8 cellular contexts compared by ENCODE assay signal in the genomic region with DNA sequence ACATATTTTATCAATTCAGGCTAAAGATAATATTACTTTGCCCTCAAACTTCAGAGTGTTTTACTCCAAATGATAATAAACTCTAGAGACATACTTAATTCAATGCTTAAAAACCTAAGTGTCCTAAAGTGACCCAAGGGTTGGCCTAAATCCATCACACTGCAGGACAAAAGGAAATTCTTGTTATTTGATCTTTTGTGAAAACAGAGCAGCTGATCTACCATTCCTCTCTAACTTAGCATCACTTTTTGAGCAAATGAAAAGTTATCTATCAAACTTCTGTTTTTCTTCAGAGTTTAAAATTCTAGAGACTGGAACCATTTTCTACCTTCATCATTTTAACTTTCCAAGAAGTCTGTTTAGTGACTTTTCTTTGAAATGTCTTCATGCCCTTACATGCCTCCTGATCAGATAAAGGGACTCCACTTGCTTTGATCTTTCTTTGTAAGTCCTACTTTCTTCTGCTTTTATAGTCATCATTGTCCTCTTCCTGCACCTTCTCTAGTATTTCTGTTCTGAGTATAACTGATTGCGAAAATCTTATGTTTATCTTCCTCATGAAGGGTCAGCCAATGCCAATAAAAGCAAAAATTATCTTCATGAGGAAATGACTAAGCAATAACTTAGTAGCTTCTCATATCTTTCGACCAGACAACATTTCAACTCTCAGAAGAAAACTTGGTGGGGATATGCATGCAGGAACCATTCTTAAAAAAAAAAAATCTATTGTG.
A peak's percentile ranks its signal among the peaks of the same experiment; 100 is the strongest.
DNase-seq lines count a peak whose midpoint lies in the region; ATAC-seq and TF ChIP-seq lines count a peak whose summit lies in the region.

No MANE protein-coding gene starts in this region.

- H3K36me3 ChIP-seq in liver (ENCODE audit: control insufficient read depth in 4 of 4, insufficient read depth in 3 of 4, low read depth in 1 of 4, low read length in 3 of 4) (no peaks in the 10 kb centered on the region), MG63 (no peaks in the 10 kb centered on the region)

- H3K4me3 ChIP-seq in astrocyte of the cerebellum (ENCODE audit: low read depth, low read length) (no peak overlapping the region), liver (ENCODE audit: low read depth in 1 of 3, low read length in 3 of 3) (no peak overlapping the region), MG63 (no peak overlapping the region)

- 8% methylated on average over 2 of the region's 2 CpGs for WGBS in liver

- TF ChIP-seq CTCF in astrocyte of the cerebellum (IDR thresholded peaks at IDR 0.05; ENCODE audit: low read depth, low read length, missing control alignments) = no peak
- TF ChIP-seq CTCF in liver (IDR thresholded peaks at IDR 0.05; ENCODE audit: low read depth, low read length, missing input control) = no peak

- no peak for ATAC-seq in GM21737 (IDR thresholded peaks at IDR 0.05; ENCODE audit: unreplicated experiment)

- H3K27me3 ChIP-seq in liver (ENCODE audit: control insufficient read depth in 4 of 4, insufficient read depth in 4 of 4, low read length in 3 of 4) (no peaks in the 10 kb centered on the region), MG63 (no peaks in the 10 kb centered on the region)

- TF ChIP-seq RAD21 in liver (IDR thresholded peaks at IDR 0.05) = peak; percentile 38 to 41

- in situ Hi-C loops in astrocyte of the cerebellum (cut with HindIII; ENCODE audit: low sequenced_read_pairs) = no loop called here

- H3K9me3 ChIP-seq in liver (ENCODE audit: control insufficient read depth in 4 of 4, low read length in 3 of 4) (no peaks in the 10 kb centered on the region), MG63 (no peaks in the 10 kb centered on the region)

- H3K4me1 ChIP-seq in liver (ENCODE audit: control insufficient read depth in 4 of 4, insufficient read depth in 4 of 4, low read length in 3 of 4) = peaks cover 7 to 31% (median 20%) of the 10 kb centered on the region in 4 donors

- H3K9ac ChIP-seq in liver (ENCODE audit: low read depth in 1 of 2, low read length in 2 of 2) = no peak overlapping the region

- DNase-seq in AG08395 (ENCODE audit: low spot score) = peak; percentile 39
- DNase-seq in LoVo (ENCODE audit: low spot score) = peak; percentile 89
- DNase-seq in astrocyte of the cerebellum (ENCODE audit: low read depth) = peak; percentile 49
- no peak for DNase-seq in MG63
- no peak for DNase-seq in NCI-H1092 (lab: John Stamatoyannopoulos, UW)
- no peak for DNase-seq in foreskin melanocyte

- peak overlapping the region; percentile 5 to 26 for H3K27ac ChIP-seq in liver (ENCODE audit: low read depth in 1 of 2, low read length in 2 of 2)

TF ChIP-seq in liver, 16 proteins besides CTCF, POLR2A, EP300 and RAD21:
- TF ChIP-seq FOXA1 (IDR thresholded peaks at IDR 0.05) (peak; percentile 27), YY1 (IDR thresholded peaks at IDR 0.05) (peak; percentile 42), HNF4A (conservative IDR thresholded peaks at IDR 0.05) (peak; percentile 46 to 50), RXRA (IDR thresholded peaks at IDR 0.05) (peak; percentile 45 to 75), HNF4G (IDR thresholded peaks at IDR 0.05) (no peak), SP1 (IDR thresholded peaks at IDR 0.05) (peak; percentile 16), GABPA (IDR thresholded peaks at IDR 0.05 in 1 of 2, conservative IDR thresholded peaks at IDR 0.05 in 1 of 2) (no peak), JUND (IDR thresholded peaks at IDR 0.05) (peak; percentile 33 to 68), EGR1 (IDR thresholded peaks at IDR 0.05; ENCODE audit: low read depth in 2 of 2) (no peak), TAF1 (conservative IDR thresholded peaks at IDR 0.05) (no peak), FOXA2 (IDR thresholded peaks at IDR 0.05) (peak; percentile 20), NR2F2 (IDR thresholded peaks at IDR 0.05) (no peak)
- TF ChIP-seq, protein P1, sequence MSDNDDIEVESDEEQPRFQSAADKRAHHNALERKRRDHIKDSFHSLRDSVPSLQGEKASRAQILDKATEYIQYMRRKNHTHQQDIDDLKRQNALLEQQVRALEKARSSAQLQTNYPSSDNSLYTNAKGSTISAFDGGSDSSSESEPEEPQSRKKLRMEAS (IDR thresholded peaks at IDR 0.05) = peak; percentile 65
- TF ChIP-seq, protein P2, sequence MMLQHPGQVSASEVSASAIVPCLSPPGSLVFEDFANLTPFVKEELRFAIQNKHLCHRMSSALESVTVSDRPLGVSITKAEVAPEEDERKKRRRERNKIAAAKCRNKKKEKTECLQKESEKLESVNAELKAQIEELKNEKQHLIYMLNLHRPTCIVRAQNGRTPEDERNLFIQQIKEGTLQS (IDR thresholded peaks at IDR 0.05) = no peak
- TF ChIP-seq, protein P3, sequence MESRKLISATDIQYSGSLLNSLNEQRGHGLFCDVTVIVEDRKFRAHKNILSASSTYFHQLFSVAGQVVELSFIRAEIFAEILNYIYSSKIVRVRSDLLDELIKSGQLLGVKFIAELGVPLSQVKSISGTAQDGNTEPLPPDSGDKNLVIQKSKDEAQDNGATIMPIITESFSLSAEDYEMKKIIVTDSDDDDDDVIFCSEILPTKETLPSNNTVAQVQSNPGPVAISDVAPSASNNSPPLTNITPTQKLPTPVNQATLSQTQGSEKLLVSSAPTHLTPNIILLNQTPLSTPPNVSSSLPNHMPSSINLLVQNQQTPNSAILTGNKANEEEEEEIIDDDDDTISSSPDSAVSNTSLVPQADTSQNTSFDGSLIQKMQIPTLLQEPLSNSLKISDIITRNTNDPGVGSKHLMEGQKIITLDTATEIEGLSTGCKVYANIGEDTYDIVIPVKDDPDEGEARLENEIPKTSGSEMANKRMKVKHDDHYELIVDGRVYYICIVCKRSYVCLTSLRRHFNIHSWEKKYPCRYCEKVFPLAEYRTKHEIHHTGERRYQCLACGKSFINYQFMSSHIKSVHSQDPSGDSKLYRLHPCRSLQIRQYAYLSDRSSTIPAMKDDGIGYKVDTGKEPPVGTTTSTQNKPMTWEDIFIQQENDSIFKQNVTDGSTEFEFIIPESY (IDR thresholded peaks at IDR 0.05) = no peak
- TF ChIP-seq, protein P4, sequence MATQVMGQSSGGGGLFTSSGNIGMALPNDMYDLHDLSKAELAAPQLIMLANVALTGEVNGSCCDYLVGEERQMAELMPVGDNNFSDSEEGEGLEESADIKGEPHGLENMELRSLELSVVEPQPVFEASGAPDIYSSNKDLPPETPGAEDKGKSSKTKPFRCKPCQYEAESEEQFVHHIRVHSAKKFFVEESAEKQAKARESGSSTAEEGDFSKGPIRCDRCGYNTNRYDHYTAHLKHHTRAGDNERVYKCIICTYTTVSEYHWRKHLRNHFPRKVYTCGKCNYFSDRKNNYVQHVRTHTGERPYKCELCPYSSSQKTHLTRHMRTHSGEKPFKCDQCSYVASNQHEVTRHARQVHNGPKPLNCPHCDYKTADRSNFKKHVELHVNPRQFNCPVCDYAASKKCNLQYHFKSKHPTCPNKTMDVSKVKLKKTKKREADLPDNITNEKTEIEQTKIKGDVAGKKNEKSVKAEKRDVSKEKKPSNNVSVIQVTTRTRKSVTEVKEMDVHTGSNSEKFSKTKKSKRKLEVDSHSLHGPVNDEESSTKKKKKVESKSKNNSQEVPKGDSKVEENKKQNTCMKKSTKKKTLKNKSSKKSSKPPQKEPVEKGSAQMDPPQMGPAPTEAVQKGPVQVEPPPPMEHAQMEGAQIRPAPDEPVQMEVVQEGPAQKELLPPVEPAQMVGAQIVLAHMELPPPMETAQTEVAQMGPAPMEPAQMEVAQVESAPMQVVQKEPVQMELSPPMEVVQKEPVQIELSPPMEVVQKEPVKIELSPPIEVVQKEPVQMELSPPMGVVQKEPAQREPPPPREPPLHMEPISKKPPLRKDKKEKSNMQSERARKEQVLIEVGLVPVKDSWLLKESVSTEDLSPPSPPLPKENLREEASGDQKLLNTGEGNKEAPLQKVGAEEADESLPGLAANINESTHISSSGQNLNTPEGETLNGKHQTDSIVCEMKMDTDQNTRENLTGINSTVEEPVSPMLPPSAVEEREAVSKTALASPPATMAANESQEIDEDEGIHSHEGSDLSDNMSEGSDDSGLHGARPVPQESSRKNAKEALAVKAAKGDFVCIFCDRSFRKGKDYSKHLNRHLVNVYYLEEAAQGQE (IDR thresholded peaks at IDR 0.05) = no peak
TF ChIP-seq in liver: peak in this region for 8.

Comparison
In these comparisons a context has a peak if more than half of its experiments do, and no peak if none do; other contexts are left out.
1. DNase-seq: peak in AG08395 (single experiment), LoVo (single experiment) and astrocyte of the cerebellum (single experiment); none in MG63 (single experiment), NCI-H1092 (single experiment) and foreskin melanocyte (single experiment).